In the genomic region with DNA sequence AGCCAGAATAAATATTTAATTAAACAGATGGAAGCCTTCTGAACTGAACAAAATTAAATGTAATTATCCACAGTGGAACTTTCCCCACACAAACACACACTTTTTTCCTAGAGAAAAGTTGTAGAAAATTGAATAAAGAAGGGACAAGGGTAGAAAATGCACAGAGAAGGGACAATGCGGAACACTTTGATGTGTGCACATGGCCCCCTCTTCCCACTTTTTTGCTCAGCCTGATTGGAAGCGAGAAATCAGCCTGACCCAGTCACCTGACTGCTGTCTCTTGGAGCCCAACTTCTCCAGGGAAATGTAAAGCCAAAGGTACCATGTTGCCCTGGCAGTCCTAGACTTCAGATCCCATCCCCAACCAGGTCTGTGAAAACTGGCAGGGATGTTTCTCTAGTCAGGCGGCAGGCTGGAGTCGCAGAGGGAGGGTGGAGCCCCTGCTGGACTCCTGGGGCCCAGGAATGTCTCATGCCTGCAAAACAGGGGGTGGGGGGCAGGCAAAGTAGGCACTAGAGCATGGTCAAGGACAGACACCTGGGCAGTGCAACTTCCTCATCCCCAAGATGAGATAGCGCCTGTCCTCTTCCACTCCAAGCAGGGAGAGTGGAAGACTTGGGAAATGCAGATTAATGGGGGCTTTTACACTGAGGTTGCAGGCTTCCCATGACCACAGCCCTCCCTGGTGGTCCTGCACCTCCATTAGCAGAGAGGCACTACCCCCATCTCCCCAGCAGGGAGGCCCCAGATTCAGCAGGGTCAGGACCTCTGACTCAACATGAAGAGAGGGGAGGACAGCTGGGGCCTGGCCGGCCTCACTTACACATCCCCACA, we compare ENCODE assay signal across 1 cellular context.
TF ChIP-seq lines count a peak whose summit lies in the region.

No MANE protein-coding gene starts in this region.

TF ChIP-seq in HepG2, 621 proteins besides CTCF, POLR2A, EP300 and RAD21 (continued from another document and continues in another):
- no peak for TF ChIP-seq ZHX1 (CRISPR knock-in tag; IDR thresholded peaks at IDR 0.05; ENCODE audit: low read depth)
- TF ChIP-seq ZNF17 (CRISPR knock-in tag; IDR thresholded peaks at IDR 0.05) = no peak
- TF ChIP-seq ZNF569 (CRISPR knock-in tag; IDR thresholded peaks at IDR 0.05; ENCODE audit: borderline replicate concordance) = no peak
- no peak for TF ChIP-seq ZFYVE20 (CRISPR knock-in tag; IDR thresholded peaks at IDR 0.05; ENCODE audit: borderline replicate concordance, low read depth)
- TF ChIP-seq, protein P1, sequence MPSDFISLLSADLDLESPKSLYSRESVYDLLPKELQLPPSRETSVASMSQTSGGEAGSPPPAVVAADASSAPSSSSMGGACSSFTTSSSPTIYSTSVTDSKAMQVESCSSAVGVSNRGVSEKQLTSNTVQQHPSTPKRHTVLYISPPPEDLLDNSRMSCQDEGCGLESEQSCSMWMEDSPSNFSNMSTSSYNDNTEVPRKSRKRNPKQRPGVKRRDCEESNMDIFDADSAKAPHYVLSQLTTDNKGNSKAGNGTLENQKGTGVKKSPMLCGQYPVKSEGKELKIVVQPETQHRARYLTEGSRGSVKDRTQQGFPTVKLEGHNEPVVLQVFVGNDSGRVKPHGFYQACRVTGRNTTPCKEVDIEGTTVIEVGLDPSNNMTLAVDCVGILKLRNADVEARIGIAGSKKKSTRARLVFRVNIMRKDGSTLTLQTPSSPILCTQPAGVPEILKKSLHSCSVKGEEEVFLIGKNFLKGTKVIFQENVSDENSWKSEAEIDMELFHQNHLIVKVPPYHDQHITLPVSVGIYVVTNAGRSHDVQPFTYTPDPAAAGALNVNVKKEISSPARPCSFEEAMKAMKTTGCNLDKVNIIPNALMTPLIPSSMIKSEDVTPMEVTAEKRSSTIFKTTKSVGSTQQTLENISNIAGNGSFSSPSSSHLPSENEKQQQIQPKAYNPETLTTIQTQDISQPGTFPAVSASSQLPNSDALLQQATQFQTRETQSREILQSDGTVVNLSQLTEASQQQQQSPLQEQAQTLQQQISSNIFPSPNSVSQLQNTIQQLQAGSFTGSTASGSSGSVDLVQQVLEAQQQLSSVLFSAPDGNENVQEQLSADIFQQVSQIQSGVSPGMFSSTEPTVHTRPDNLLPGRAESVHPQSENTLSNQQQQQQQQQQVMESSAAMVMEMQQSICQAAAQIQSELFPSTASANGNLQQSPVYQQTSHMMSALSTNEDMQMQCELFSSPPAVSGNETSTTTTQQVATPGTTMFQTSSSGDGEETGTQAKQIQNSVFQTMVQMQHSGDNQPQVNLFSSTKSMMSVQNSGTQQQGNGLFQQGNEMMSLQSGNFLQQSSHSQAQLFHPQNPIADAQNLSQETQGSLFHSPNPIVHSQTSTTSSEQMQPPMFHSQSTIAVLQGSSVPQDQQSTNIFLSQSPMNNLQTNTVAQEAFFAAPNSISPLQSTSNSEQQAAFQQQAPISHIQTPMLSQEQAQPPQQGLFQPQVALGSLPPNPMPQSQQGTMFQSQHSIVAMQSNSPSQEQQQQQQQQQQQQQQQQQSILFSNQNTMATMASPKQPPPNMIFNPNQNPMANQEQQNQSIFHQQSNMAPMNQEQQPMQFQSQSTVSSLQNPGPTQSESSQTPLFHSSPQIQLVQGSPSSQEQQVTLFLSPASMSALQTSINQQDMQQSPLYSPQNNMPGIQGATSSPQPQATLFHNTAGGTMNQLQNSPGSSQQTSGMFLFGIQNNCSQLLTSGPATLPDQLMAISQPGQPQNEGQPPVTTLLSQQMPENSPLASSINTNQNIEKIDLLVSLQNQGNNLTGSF (CRISPR knock-in tag; IDR thresholded peaks at IDR 0.05) = no peak; the same call in 1 of the 2 replicates
- TF ChIP-seq SMAD3 (CRISPR knock-in tag; IDR thresholded peaks at IDR 0.05) = no peak
- TF ChIP-seq, protein P2, sequence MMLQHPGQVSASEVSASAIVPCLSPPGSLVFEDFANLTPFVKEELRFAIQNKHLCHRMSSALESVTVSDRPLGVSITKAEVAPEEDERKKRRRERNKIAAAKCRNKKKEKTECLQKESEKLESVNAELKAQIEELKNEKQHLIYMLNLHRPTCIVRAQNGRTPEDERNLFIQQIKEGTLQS (CRISPR knock-in tag; IDR thresholded peaks at IDR 0.05) = no peak
- no peak for TF ChIP-seq NPAS2 (CRISPR knock-in tag; IDR thresholded peaks at IDR 0.05; ENCODE audit: borderline replicate concordance)
- peak; percentile 44 for TF ChIP-seq DRAP1 (CRISPR knock-in tag; IDR thresholded peaks at IDR 0.05)
- peak; percentile 26 for TF ChIP-seq YY1 (IDR thresholded peaks at IDR 0.05; ENCODE audit: insufficient read depth, insufficient replicate concordance, low read depth, low read length)
- TF ChIP-seq SOX13 (IDR thresholded peaks at IDR 0.05) = no peak
- TF ChIP-seq SOX13 (CRISPR knock-in tag; conservative IDR thresholded peaks at IDR 0.05 in 1 of 2, IDR thresholded peaks at IDR 0.05 in 1 of 2) = no peak
- no peak; the same call in 1 of the 2 replicates for TF ChIP-seq KDM2A (CRISPR knock-in tag; IDR thresholded peaks at IDR 0.05; ENCODE audit: borderline replicate concordance, low read depth)
- no peak for TF ChIP-seq ZNF12 (CRISPR knock-in tag; IDR thresholded peaks at IDR 0.05)
- no peak for TF ChIP-seq KLF15 (CRISPR knock-in tag; IDR thresholded peaks at IDR 0.05; ENCODE audit: borderline replicate concordance)
- 0 out of 2 replicates have a peak, but pooled peaks have one; percentile 51 for TF ChIP-seq HOXA9 (CRISPR knock-in tag; IDR thresholded peaks at IDR 0.05; ENCODE audit: borderline replicate concordance)
- TF ChIP-seq KLF11 (CRISPR knock-in tag; IDR thresholded peaks at IDR 0.05) = no peak
- TF ChIP-seq EHMT2 (IDR thresholded peaks at IDR 0.05; ENCODE audit: borderline replicate concordance, low read depth, low read length) = peak; percentile 54; the same call in 1 of the 2 replicates
- TF ChIP-seq ZNF704 (CRISPR knock-in tag; IDR thresholded peaks at IDR 0.05; ENCODE audit: borderline replicate concordance) = no peak
- TF ChIP-seq, protein P3, sequence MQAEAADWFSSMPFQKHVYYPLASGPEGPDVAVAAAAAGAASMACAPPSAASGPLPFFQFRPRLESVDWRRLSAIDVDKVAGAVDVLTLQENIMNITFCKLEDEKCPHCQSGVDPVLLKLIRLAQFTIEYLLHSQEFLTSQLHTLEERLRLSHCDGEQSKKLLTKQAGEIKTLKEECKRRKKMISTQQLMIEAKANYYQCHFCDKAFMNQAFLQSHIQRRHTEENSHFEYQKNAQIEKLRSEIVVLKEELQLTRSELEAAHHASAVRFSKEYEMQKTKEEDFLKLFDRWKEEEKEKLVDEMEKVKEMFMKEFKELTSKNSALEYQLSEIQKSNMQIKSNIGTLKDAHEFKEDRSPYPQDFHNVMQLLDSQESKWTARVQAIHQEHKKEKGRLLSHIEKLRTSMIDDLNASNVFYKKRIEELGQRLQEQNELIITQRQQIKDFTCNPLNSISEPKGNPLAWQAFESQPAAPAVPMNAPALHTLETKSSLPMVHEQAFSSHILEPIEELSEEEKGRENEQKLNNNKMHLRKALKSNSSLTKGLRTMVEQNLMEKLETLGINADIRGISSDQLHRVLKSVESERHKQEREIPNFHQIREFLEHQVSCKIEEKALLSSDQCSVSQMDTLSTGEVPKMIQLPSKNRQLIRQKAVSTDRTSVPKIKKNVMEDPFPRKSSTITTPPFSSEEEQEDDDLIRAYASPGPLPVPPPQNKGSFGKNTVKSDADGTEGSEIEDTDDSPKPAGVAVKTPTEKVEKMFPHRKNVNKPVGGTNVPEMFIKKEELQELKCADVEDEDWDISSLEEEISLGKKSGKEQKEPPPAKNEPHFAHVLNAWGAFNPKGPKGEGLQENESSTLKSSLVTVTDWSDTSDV (CRISPR knock-in tag; IDR thresholded peaks at IDR 0.05) = 0 out of 2 replicates have a peak, but pooled peaks have one; percentile 53
- TF ChIP-seq NCOA5 (CRISPR knock-in tag; IDR thresholded peaks at IDR 0.05) = no peak
- TF ChIP-seq ZKSCAN5 (CRISPR knock-in tag; IDR thresholded peaks at IDR 0.05) = no peak
- TF ChIP-seq SKIL (CRISPR knock-in tag; IDR thresholded peaks at IDR 0.05; ENCODE audit: borderline replicate concordance) = peak; percentile 25; the same call in 1 of the 2 replicates
- peak; percentile 92 for TF ChIP-seq ASH2L (IDR thresholded peaks at IDR 0.05; ENCODE audit: insufficient read length, low read depth, low read length)
- TF ChIP-seq, protein P4, sequence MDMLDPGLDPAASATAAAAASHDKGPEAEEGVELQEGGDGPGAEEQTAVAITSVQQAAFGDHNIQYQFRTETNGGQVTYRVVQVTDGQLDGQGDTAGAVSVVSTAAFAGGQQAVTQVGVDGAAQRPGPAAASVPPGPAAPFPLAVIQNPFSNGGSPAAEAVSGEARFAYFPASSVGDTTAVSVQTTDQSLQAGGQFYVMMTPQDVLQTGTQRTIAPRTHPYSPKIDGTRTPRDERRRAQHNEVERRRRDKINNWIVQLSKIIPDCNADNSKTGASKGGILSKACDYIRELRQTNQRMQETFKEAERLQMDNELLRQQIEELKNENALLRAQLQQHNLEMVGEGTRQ (IDR thresholded peaks at IDR 0.05; ENCODE audit: low read depth, low read length) = peak; percentile 79
- TF ChIP-seq, protein P4 (CRISPR knock-in tag; IDR thresholded peaks at IDR 0.05; ENCODE audit: borderline replicate concordance) = peak; percentile 80; the same call in 1 of the 2 replicates
- TF ChIP-seq, protein P5, sequence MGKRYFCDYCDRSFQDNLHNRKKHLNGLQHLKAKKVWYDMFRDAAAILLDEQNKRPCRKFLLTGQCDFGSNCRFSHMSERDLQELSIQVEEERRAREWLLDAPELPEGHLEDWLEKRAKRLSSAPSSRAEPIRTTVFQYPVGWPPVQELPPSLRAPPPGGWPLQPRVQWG (CRISPR knock-in tag; IDR thresholded peaks at IDR 0.05; ENCODE audit: borderline replicate concordance, low read depth) = no peak
- TF ChIP-seq, protein P6, sequence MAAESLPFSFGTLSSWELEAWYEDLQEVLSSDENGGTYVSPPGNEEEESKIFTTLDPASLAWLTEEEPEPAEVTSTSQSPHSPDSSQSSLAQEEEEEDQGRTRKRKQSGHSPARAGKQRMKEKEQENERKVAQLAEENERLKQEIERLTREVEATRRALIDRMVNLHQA (CRISPR knock-in tag; IDR thresholded peaks at IDR 0.05) = no peak
- TF ChIP-seq ZNF3 (CRISPR knock-in tag; IDR thresholded peaks at IDR 0.05) = no peak
- no peak for TF ChIP-seq ZNF354B (CRISPR knock-in tag; IDR thresholded peaks at IDR 0.05)
- no peak for TF ChIP-seq MTF1 (CRISPR knock-in tag; IDR thresholded peaks at IDR 0.05)
- no peak for TF ChIP-seq FOSL1 (CRISPR knock-in tag; IDR thresholded peaks at IDR 0.05; ENCODE audit: borderline replicate concordance)
- TF ChIP-seq SMARCC2 (IDR thresholded peaks at IDR 0.05) = no peak
- no peak for TF ChIP-seq ZBTB1 (CRISPR knock-in tag; IDR thresholded peaks at IDR 0.05; ENCODE audit: borderline replicate concordance)
- TF ChIP-seq MXD1 (CRISPR knock-in tag; IDR thresholded peaks at IDR 0.05) = no peak
- TF ChIP-seq ZNF367 (CRISPR knock-in tag; IDR thresholded peaks at IDR 0.05; ENCODE audit: borderline replicate concordance) = no peak
